1 cellular context compared by ENCODE assay signal in genomic region chr13:44971656-44972595, GRCh38.
TF ChIP-seq lines count a peak whose summit lies in the region.

No MANE protein-coding gene starts in this region.

TF ChIP-seq in HepG2, 621 proteins besides CTCF, POLR2A, EP300 and RAD21:
- TF ChIP-seq NFIC (IDR thresholded peaks at IDR 0.05; ENCODE audit: low read length), result no peak
